ENCODE assay signal across 17 cellular contexts in genomic region chr5:137933491-137933911, GRCh38. TPM values are rescaled to one million over a fixed set of nuclear protein-coding genes. Genes with fewer than 3 reads are reported as not detected.
DNase-seq lines count a peak whose midpoint lies in the region; ATAC-seq and TF ChIP-seq lines count a peak whose summit lies in the region.
"Had no signal": no experiment of that assay in that cellular context is flagged by ENCODE, and none has a peak within 500 bp of the region (broad histone marks: within the 10 kb centered on the region; RNA-seq: fewer than 3 reads in every experiment).

No MANE protein-coding gene starts in this region.

- no peaks in the 10 kb centered on the region for H3K27me3 ChIP-seq in dorsolateral prefrontal cortex
- H3K27me3 ChIP-seq: stomach had no signal

- peak; percentile 8 for DNase-seq in EH (ENCODE audit: low read depth)
- peak; percentile 67 for DNase-seq in NCI-H69 (lab: John Stamatoyannopoulos, UW)
- DNase-seq in dorsolateral prefrontal cortex = no peak
- no peak for DNase-seq in osteocyte (ENCODE audit: extremely low spot score, unreplicated experiment)
- no peak for DNase-seq in NCI-H1092 treated with DMSO at 0.1 percent for 48 hours (lab: John Stamatoyannopoulos, UW)
- DNase-seq: activated CD4-positive, alpha-beta T cell treated with anti-CD3 and anti-CD28 coated beads for 4 hours; activated gamma-delta T cell treated with Interleukin-2 at 50 U/mL for 16 hours; NCI-H1436 treated with DMSO at 0.1 percent for 48 hours; stomach; T-helper 1 cell had no signal

- no peak overlapping the region for H3K4me3 Mint-ChIP-seq in osteocyte (ENCODE audit: unreplicated experiment)

- peaks cover 19% of the 10 kb centered on the region for H3K4me1 Mint-ChIP-seq in osteocyte (ENCODE audit: unreplicated experiment)

- H3K4me3 ChIP-seq in dorsolateral prefrontal cortex = no peak overlapping the region
- H3K4me3 ChIP-seq: HAP-1, stomach had no signal

- H3K27ac ChIP-seq in dorsolateral prefrontal cortex = peak overlapping the region in 58 of 59 donors; percentile 8 to 90 (median 76)

- H3K27me3 Mint-ChIP-seq in osteocyte (ENCODE audit: unreplicated experiment) = no peaks in the 10 kb centered on the region
- H3K27me3 Mint-ChIP-seq: progenitor cell of endocrine pancreas had no signal

- TF ChIP-seq CTCF in dorsolateral prefrontal cortex (IDR thresholded peaks at IDR 0.05 in 54 of 56, conservative IDR thresholded peaks at IDR 0.05 in 2 of 56; ENCODE audit: low read depth in 1 of 56, partially characterized antibody in 56 of 56) = no peak
- TF ChIP-seq CTCF in osteocyte (IDR thresholded peaks at IDR 0.05) = no peak

- intact Hi-C loops in dorsolateral prefrontal cortex (cut with DNase I) = loop anchor here in 1 of 2 donors (10.0 kb wide), 1 partner anchor 101 kb away; the partner anchor contains the start of gene FAM13B

- H3K36me3 Mint-ChIP-seq in osteocyte (ENCODE audit: unreplicated experiment) = peaks cover 19% of the 10 kb centered on the region

- no peaks in the 10 kb centered on the region for H3K9me3 Mint-ChIP-seq in osteocyte (ENCODE audit: unreplicated experiment)

- H3K27ac Mint-ChIP-seq in osteocyte (ENCODE audit: unreplicated experiment) = peak overlapping the region; percentile 29
- H3K27ac Mint-ChIP-seq: progenitor cell of endocrine pancreas had no signal

- ATAC-seq in HG02970 (IDR thresholded peaks at IDR 0.05; ENCODE audit: low FRiP score, unreplicated experiment) = no peak
- no peak for ATAC-seq in GM18858 (IDR thresholded peaks at IDR 0.05; ENCODE audit: unreplicated experiment)
- ATAC-seq in HG03457 (IDR thresholded peaks at IDR 0.05; ENCODE audit: unreplicated experiment) = no peak
- ATAC-seq: left lobe of liver had no signal

RNA-seq across cellular contexts. Expression of gene PKD2L2, which starts 44.2 kb away (rescaled TPM):
- total RNA-seq in dorsolateral prefrontal cortex (1 to 10 TPM in 8 of 120 experiments, under 1 TPM in 26, not detected in 86; 0.31 to 1.6 (median 0.65) TPM), osteocyte (not detected in 2 replicates)
- total RNA-seq: dermis microvascular lymphatic vessel endothelial cell, left lobe of liver, progenitor cell of endocrine pancreas, stomach had no signal

Comparison
In these comparisons a context has a peak if more than half of its experiments do, and no peak if none do; other contexts are left out.
1. DNase-seq: peak in EH (single experiment) and NCI-H69 (single experiment); none in dorsolateral prefrontal cortex (0 of 10), osteocyte (single experiment) and NCI-H1092 treated with DMSO at 0.1 percent for 48 hours (single experiment).